ENCODE assay signal across 8 cellular contexts in the genomic region with DNA sequence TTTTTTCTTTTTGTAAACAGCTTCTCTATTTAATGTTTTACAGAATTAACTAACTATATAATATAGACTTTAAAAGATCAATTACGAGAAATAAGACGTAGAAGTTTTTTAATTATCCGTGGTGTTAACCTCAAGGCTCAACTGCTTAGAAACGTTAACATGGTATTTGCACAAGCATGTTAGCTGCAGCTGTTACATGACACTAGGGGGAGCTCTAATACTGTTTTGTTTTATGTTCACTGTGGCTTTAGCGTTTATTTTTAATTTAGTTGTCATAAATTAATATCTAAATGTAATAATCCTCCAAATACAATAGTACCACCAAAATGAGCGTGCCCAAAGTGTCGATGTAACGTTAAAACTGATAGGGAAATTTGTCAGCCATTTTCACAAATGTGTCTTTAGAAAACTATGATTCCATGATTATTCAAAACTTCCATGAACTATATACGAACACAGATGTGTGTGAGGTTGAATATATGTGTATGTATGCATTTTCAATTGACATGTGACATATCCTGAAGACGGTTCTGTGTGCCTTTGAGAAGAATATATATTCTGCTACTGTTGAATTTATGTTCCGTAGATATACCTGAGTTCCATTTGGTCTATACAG.
A peak's percentile ranks its signal among the peaks of the same experiment; 100 is the strongest.
DNase-seq lines count a peak whose midpoint lies in the region; ATAC-seq and TF ChIP-seq lines count a peak whose summit lies in the region.

No MANE protein-coding gene starts in this region.

- POLR2A ChIA-PET in activated CD4-positive, alpha-beta memory T cell treated with anti-CD3 and anti-CD28 coated beads, Interleukin-2, amount 10 ng/mL, durations not matched to agents 7 days and 5 days (lab: Charles Lee), result no interaction called here

- 2 to 4% methylated on average over 11 of the region's 11 CpGs for WGBS in body of pancreas, 2 donors
- 8% methylated on average over 11 of the region's 11 CpGs for WGBS in right lobe of liver (ENCODE audit: insufficient coverage, low coverage, low lambda C conversion rate, missing lambda C conversion rate)

- H3K4me1 ChIP-seq in body of pancreas (no peaks in the 10 kb centered on the region), right lobe of liver (no peaks in the 10 kb centered on the region)

- no peaks in the 10 kb centered on the region for H3K9me3 Mint-ChIP-seq in activated CD4-positive, alpha-beta memory T cell treated with anti-CD3 and anti-CD28 coated beads, Interleukin-2, amount 10 ng/mL, durations not matched to agents 7 days and 5 days

- peak; percentile 44 to 83 (median 71) for TF ChIP-seq CTCF in body of pancreas (IDR thresholded peaks at IDR 0.05)
- peak; percentile 76 to 92 (median 87) for TF ChIP-seq CTCF in right lobe of liver (IDR thresholded peaks at IDR 0.05)

- TF ChIP-seq POLR2A in body of pancreas (IDR thresholded peaks at IDR 0.05), result no peak
- TF ChIP-seq POLR2A in right lobe of liver (IDR thresholded peaks at IDR 0.05), result no peak

- H3K36me3 Mint-ChIP-seq in activated CD4-positive, alpha-beta memory T cell treated with anti-CD3 and anti-CD28 coated beads, Interleukin-2, amount 10 ng/mL, durations not matched to agents 7 days and 5 days (ENCODE audit: low read depth), result no peaks in the 10 kb centered on the region

- no peak overlapping the region for H3K4me3 ChIP-seq in body of pancreas
- peak overlapping the region in 1 of 3 donors; percentile 14 for H3K4me3 ChIP-seq in right lobe of liver

- no peak overlapping the region for H3K27ac Mint-ChIP-seq in activated CD4-positive, alpha-beta memory T cell treated with anti-CD3 and anti-CD28 coated beads, Interleukin-2, amount 10 ng/mL, durations not matched to agents 7 days and 5 days

- no peaks in the 10 kb centered on the region for H3K27me3 Mint-ChIP-seq in activated CD4-positive, alpha-beta memory T cell treated with anti-CD3 and anti-CD28 coated beads, Interleukin-2, amount 10 ng/mL, durations not matched to agents 7 days and 5 days

- intact Hi-C loops in body of pancreas (cut with DNase I), result no loop called here
- intact Hi-C loops in right lobe of liver (cut with DNase I), result no loop called here

- H3K36me3 ChIP-seq in body of pancreas (replicated peaks in 1 of 2; ENCODE audit: insufficient read depth in 1 of 2, low read depth in 2 of 2), result no peaks in the 10 kb centered on the region
- H3K36me3 ChIP-seq in right lobe of liver, result no peaks in the 10 kb centered on the region

- no peaks in the 10 kb centered on the region for H3K27me3 ChIP-seq in body of pancreas
- no peaks in the 10 kb centered on the region for H3K27me3 ChIP-seq in right lobe of liver

- CTCF ChIA-PET in activated CD4-positive, alpha-beta memory T cell treated with anti-CD3 and anti-CD28 coated beads, Interleukin-2, amount 10 ng/mL, durations not matched to agents 7 days and 5 days (lab: Charles Lee), result interaction anchor here (0.9 to 1.4 kb wide), 2 partner anchors 11 to 17 kb away, joined by 3 read pairs; no protein-coding TSS in a partner anchor

- H3K9me3 ChIP-seq in body of pancreas (no peaks in the 10 kb centered on the region), right lobe of liver (no peaks in the 10 kb centered on the region)

- H3K4me1 Mint-ChIP-seq in activated CD4-positive, alpha-beta memory T cell treated with anti-CD3 and anti-CD28 coated beads, Interleukin-2, amount 10 ng/mL, durations not matched to agents 7 days and 5 days, result no peaks in the 10 kb centered on the region

- peak; percentile 15 to 31 for DNase-seq in NCI-H2081 (lab: John Stamatoyannopoulos, UW)
- no peak for DNase-seq in NCI-H2081 treated with DMSO at 0.1 percent for 48 hours (lab: John Stamatoyannopoulos, UW)
- peak; percentile 2 for DNase-seq in NCI-H2029 (lab: John Stamatoyannopoulos, UW)
- peak in 1 of 4 donors; percentile 8 for DNase-seq in body of pancreas
- no peak for DNase-seq in right lobe of liver
- no peak for DNase-seq in activated CD4-positive, alpha-beta memory T cell treated with anti-CD3 and anti-CD28 coated beads, Interleukin-2, amount 10 ng/mL, durations not matched to agents 7 days and 5 days
- DNase-seq in activated gamma-delta T cell (lab: John Stamatoyannopoulos, UW), result no peak

- no peak overlapping the region for H3K27ac ChIP-seq in body of pancreas
- H3K27ac ChIP-seq in right lobe of liver, result no peak overlapping the region

- H3K4me3 Mint-ChIP-seq in activated CD4-positive, alpha-beta memory T cell treated with anti-CD3 and anti-CD28 coated beads, Interleukin-2, amount 10 ng/mL, durations not matched to agents 7 days and 5 days, result no peak overlapping the region

- ATAC-seq in HG02623 (IDR thresholded peaks at IDR 0.05; ENCODE audit: unreplicated experiment) (peak; percentile 74), body of pancreas (peak; percentile 56), right lobe of liver (peak; percentile 86 to 89 (median 88))

Comparison
In these comparisons a context has a peak if more than half of its experiments do, and no peak if none do; other contexts are left out.
1. DNase-seq: peak in NCI-H2081 (2 of 2) and NCI-H2029 (single experiment); none in NCI-H2081 treated with DMSO at 0.1 percent for 48 hours (single experiment), right lobe of liver (0 of 3), activated CD4-positive, alpha-beta memory T cell treated with anti-CD3 and anti-CD28 coated beads, Interleukin-2, amount 10 ng/mL, durations not matched to agents 7 days and 5 days (single experiment) and activated gamma-delta T cell (single experiment).
2. Peak in every context shown above with its lines, with median percentiles within 50 percentile points of each other: ATAC-seq.